8 cellular contexts compared by ENCODE assay signal in genomic region chr3:56683122-56683817, GRCh38. TPM values are rescaled to one million over a fixed set of nuclear protein-coding genes. Genes with fewer than 3 reads are reported as not detected.
DNase-seq lines count a peak whose midpoint lies in the region; ATAC-seq, FAIRE-seq and TF ChIP-seq lines count a peak whose summit lies in the region.

Gene TASOR, minus strand, starts transcription at chr3:56683265. Its CDS starts 259 bp downstream, at chr3:56683006.

- H3K4me1 Mint-ChIP-seq in T-helper 1 cell treated with Interleukin-12 subunit alpha and Interleukin-12 subunit beta and Interleukin-4 antibody, amounts not matched to agents 30 μg/mL and 1 μg/mL, for 36 hours (ENCODE audit: low read depth), result peaks cover 27% of the 10 kb centered on the region

- H3K9me3 Mint-ChIP-seq in T-helper 1 cell treated with Interleukin-12 subunit alpha and Interleukin-12 subunit beta and Interleukin-4 antibody, amounts not matched to agents 30 μg/mL and 1 μg/mL, for 36 hours, result peaks cover 9% of the 10 kb centered on the region

- H3K4me3 ChIP-seq in GM06990 (replicated peaks; ENCODE audit: low read depth, low read length), result peak within 1 kb of the TSS; percentile 87
- H3K4me3 ChIP-seq in left ventricle myocardium inferior, result peak within 1 kb of the TSS; percentile 98
- H3K4me3 ChIP-seq in psoas muscle, result peak within 1 kb of the TSS; percentile 97

- H3K27me3 ChIP-seq in GM06990 (replicated peaks; ENCODE audit: control insufficient read depth, insufficient read depth, low read length), result no peaks in the 10 kb centered on the region
- H3K27me3 ChIP-seq in left ventricle myocardium inferior (ENCODE audit: low read depth), result no peaks in the 10 kb centered on the region
- no peaks in the 10 kb centered on the region for H3K27me3 ChIP-seq in psoas muscle (ENCODE audit: insufficient read depth in 3 of 3, low read length in 2 of 3)

- TF ChIP-seq CTCF in GM06990 (IDR thresholded peaks at IDR 0.05; ENCODE audit: insufficient read depth, low read length, poor library complexity, severe bottlenecking) (no peak), left ventricle myocardium inferior (IDR thresholded peaks at IDR 0.05; ENCODE audit: borderline replicate concordance) (no peak), psoas muscle (IDR thresholded peaks at IDR 0.05) (no peak)

- peak; percentile 67 for TF ChIP-seq POLR2A in H54 (IDR thresholded peaks at IDR 0.05; ENCODE audit: low read depth, low read length)

- H3K4me1 ChIP-seq in left ventricle myocardium inferior, result peaks cover 39% of the 10 kb centered on the region
- H3K4me1 ChIP-seq in psoas muscle, result peaks cover 17% of the 10 kb centered on the region

- 17 to 25% (median 21%) methylated on average over 53 to 68 of the region's 68 CpGs for WGBS in psoas muscle, 3 donors

- peak; percentile 97 to 98 (median 97) for ATAC-seq in psoas muscle

- peak within 1 kb of the TSS; percentile 95 for H3K4me3 Mint-ChIP-seq in T-helper 1 cell treated with Interleukin-12 subunit alpha and Interleukin-12 subunit beta and Interleukin-4 antibody, amounts not matched to agents 30 μg/mL and 1 μg/mL, for 36 hours

- H3K27ac ChIP-seq in left ventricle myocardium inferior (replicated peaks) (peak within 1 kb of the TSS; percentile 100), psoas muscle (peak within 1 kb of the TSS; percentile 99)

- H3K9me3 ChIP-seq in left ventricle myocardium inferior (replicated peaks), result no peaks in the 10 kb centered on the region
- no peaks in the 10 kb centered on the region for H3K9me3 ChIP-seq in psoas muscle

- intact Hi-C loops in left ventricle myocardium inferior (cut with micrococcal nuclease) (no loop called here), psoas muscle (cut with DNase I) (no loop called here)

- peaks cover 36% of the 10 kb centered on the region for H3K36me3 Mint-ChIP-seq in T-helper 1 cell treated with Interleukin-12 subunit alpha and Interleukin-12 subunit beta and Interleukin-4 antibody, amounts not matched to agents 30 μg/mL and 1 μg/mL, for 36 hours (ENCODE audit: low read depth)

- H3K27me3 Mint-ChIP-seq in T-helper 1 cell treated with Interleukin-12 subunit alpha and Interleukin-12 subunit beta and Interleukin-4 antibody, amounts not matched to agents 30 μg/mL and 1 μg/mL, for 36 hours (ENCODE audit: low read depth), result no peaks in the 10 kb centered on the region

- peak within 1 kb of the TSS; percentile 96 for H3K27ac Mint-ChIP-seq in T-helper 1 cell treated with Interleukin-12 subunit alpha and Interleukin-12 subunit beta and Interleukin-4 antibody, amounts not matched to agents 30 μg/mL and 1 μg/mL, for 36 hours

- FAIRE-seq in H54 (lab: Jason Lieb, UNC), result no peak

- DNase-seq in GM06990 (ENCODE audit: extremely low read depth, insufficient read length), result peak; percentile 95
- peak; percentile 84 for DNase-seq in H54 (ENCODE audit: insufficient read length, low spot score)
- peak; percentile 74 for DNase-seq in M059J (ENCODE audit: low read depth)
- peak in 52 of 56 donors; percentile 9 to 83 (median 66) for DNase-seq in amygdala (lab: John Stamatoyannopoulos, UW)
- DNase-seq in left ventricle myocardium inferior, result peak; percentile 86
- DNase-seq in psoas muscle, result peak; percentile 88 to 92
- peak; percentile 85 for DNase-seq in ureter (ENCODE audit: low spot score)

- H3K36me3 ChIP-seq in GM06990 (ENCODE audit: control insufficient read depth, insufficient read depth, low read length), result no peaks in the 10 kb centered on the region
- H3K36me3 ChIP-seq in left ventricle myocardium inferior, result no peaks in the 10 kb centered on the region
- H3K36me3 ChIP-seq in psoas muscle (ENCODE audit: insufficient read depth in 1 of 2, low read depth in 1 of 2), result no peaks in the 10 kb centered on the region

RNA-seq across cellular contexts. Expression of gene TASOR, which starts in this region (rescaled TPM):
- total RNA-seq in M059J (2014; rRNA removed; shearing (Covaris generic)), result 57.7 and 59.4 TPM in 2 replicates
- total RNA-seq in left ventricle myocardium inferior, result 25.8 TPM
- 10 to 100 TPM; 12.2 to 22.4 (median 18.0) TPM for total RNA-seq in psoas muscle
- polyA plus RNA-seq in psoas muscle, result 10 to 100 TPM in 1 of 3 donors, 1 to 10 TPM in 2; 6.3 to 16.9 (median 6.7) TPM
- 50.2 TPM for total RNA-seq in ureter

Comparison
In these comparisons a context has a peak if more than half of its experiments do, and no peak if none do; other contexts are left out.
1. Peak in every context shown above with its lines: DNase-seq, ATAC-seq, H3K4me3 ChIP-seq and H3K27ac ChIP-seq.